8 cellular contexts compared by ENCODE assay signal in the genomic region with DNA sequence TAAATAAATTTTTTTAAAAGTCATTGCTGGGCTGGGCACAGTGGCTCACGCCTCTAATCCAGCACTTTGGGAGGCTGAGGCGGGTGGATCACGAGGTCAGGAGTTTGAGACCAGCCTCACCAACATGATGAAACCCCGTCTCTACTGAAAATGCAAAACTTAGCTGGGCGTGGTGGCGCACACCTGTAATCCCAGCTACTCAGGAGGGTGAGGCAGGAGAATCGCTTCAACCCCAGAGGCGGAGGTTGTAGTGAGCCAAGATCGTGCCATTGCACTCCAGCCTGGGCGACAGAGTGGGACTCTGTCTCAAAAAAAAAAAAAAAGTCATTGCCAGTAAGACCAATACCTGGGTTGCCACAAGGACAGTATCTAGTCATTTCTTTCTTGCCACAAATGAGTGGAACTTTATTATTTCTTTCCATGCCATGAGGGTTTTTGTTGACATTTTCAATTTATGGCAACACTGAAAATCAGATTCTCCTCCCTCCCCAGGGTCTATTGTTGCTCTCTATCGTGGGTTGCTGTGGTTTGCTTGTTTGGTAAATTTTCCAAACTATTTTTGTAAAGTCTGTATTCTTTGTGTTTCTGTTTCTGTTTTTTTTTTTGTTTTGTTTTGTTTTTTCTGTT. TPM values are rescaled to one million over a fixed set of nuclear protein-coding genes. Genes with fewer than 3 reads are reported as not detected.
A peak's percentile ranks its signal among the peaks of the same experiment; 100 is the strongest.
DNase-seq lines count a peak whose midpoint lies in the region; ATAC-seq, FAIRE-seq and TF ChIP-seq lines count a peak whose summit lies in the region.
"Not testable (repeated sequence)": the region's sequence is repeated elsewhere in the genome, so short reads cannot be mapped to it uniquely, and the experiment has no call there.

No MANE protein-coding gene starts in this region.

- not testable (repeated sequence) for H4K20me1 ChIP-seq in GM12878 (ENCODE audit: control insufficient read depth, insufficient read depth)

- H3K36me3 Mint-ChIP-seq in T-helper 2 cell treated with Interferon-gamma antibody and Interleukin-4, amounts not matched to agents 5 μg/mL and 100 μg/mL, for 36 hours (ENCODE audit: low read depth), result peaks cover 13% of the 10 kb centered on the region
- H3K36me3 Mint-ChIP-seq in activated CD4-positive, alpha-beta memory T cell treated with anti-CD3 and anti-CD28 coated beads for 36 hours; activated T-cell treated with anti-CD3 and anti-CD28 coated beads, Interleukin-2, amount 50 U/mL, for 4 hours (ENCODE audit: insufficient read depth); activated T-helper 2 cell treated with anti-CD3 and anti-CD28 coated beads, Interferon-gamma antibody, Interleukin-2, Interleukin-4, amounts not matched to agents 10 μg/mL and 5 μg/mL and 100 μg/mL, durations not matched to agents 14 hours and 24 hours and 36 hours (ENCODE audit: low read depth); stimulated activated memory B cell treated with anti-CD40 and anti-IgM and Interleukin-4, amounts not matched to agents 10 μg/mL and 1 μg/mL and 100 μg/mL, for 72 hours: not testable (repeated sequence)

- TF ChIP-seq POLR2A in GM12878 (IDR thresholded peaks at IDR 0.05; ENCODE audit: low read depth, low read length), result not testable (repeated sequence)

- TF ChIP-seq CTCF in GM12865 (IDR thresholded peaks at IDR 0.05; ENCODE audit: insufficient read depth, low read depth, low read length, missing control alignments); GM12878 (IDR thresholded peaks at IDR 0.05 in 2 of 3, conservative IDR thresholded peaks at IDR 0.05 in 1 of 3; ENCODE audit: control insufficient read depth in 2 of 3, extremely low read depth in 1 of 3, insufficient read depth in 1 of 3, low read depth in 3 of 3, low read length in 3 of 3): not testable (repeated sequence)

- TF ChIP-seq RAD21 in GM12878 (IDR thresholded peaks at IDR 0.05; ENCODE audit: insufficient read depth, low read depth, low read length), result not testable (repeated sequence)

- SMC1A ChIA-PET in GM12878 (lab: Charles Lee; ENCODE audit: uncharacterized antibody, unreplicated experiment), result not testable (repeated sequence)

- not testable (repeated sequence) for H3K4me1 Mint-ChIP-seq in T-helper 2 cell treated with Interferon-gamma antibody and Interleukin-4, amounts not matched to agents 5 μg/mL and 100 μg/mL, for 36 hours (ENCODE audit: low read depth); stimulated activated memory B cell treated with anti-CD40 and anti-IgM and Interleukin-4, amounts not matched to agents 10 μg/mL and 1 μg/mL and 100 μg/mL, for 72 hours
- peaks cover 15% of the 10 kb centered on the region for H3K4me1 Mint-ChIP-seq in activated CD4-positive, alpha-beta memory T cell treated with anti-CD3 and anti-CD28 coated beads for 36 hours (ENCODE audit: low read depth)
- H3K4me1 Mint-ChIP-seq in activated T-cell treated with anti-CD3 and anti-CD28 coated beads, Interleukin-2, amount 50 U/mL, for 4 hours (ENCODE audit: low read depth), result peaks cover 19% of the 10 kb centered on the region
- peaks cover 16% of the 10 kb centered on the region for H3K4me1 Mint-ChIP-seq in activated T-helper 2 cell treated with anti-CD3 and anti-CD28 coated beads, Interferon-gamma antibody, Interleukin-2, Interleukin-4, amounts not matched to agents 10 μg/mL and 5 μg/mL and 100 μg/mL, durations not matched to agents 14 hours and 24 hours and 36 hours (ENCODE audit: low read depth)
- peaks cover 20% of the 10 kb centered on the region for H3K4me1 Mint-ChIP-seq in stimulated activated naive CD8-positive, alpha-beta T cell treated with anti-CD3 and anti-CD28 coated beads, Interleukin-15, amount 100 ng/mL, for 72 hours

- not testable (repeated sequence) for H3K79me2 ChIP-seq in GM12878 (ENCODE audit: control insufficient read depth, insufficient read depth, low read length)

- DNase-seq in GM12865 (ENCODE audit: low read depth), result peak; percentile 59
- not testable (repeated sequence) for DNase-seq in T-helper 2 cell treated with Interferon-gamma antibody and Interleukin-4, amounts not matched to agents 5 μg/mL and 100 μg/mL, for 36 hours (ENCODE audit: low spot score); activated T-cell treated with anti-CD3 and anti-CD28 coated beads, Interleukin-2, amount 50 U/mL, for 4 hours; activated T-helper 2 cell treated with anti-CD3 and anti-CD28 coated beads, Interferon-gamma antibody, Interleukin-2, Interleukin-4, amounts not matched to agents 10 μg/mL and 5 μg/mL and 100 μg/mL, durations not matched to agents 14 hours and 24 hours and 36 hours (ENCODE audit: low spot score); GM12878 (ENCODE audit: low read depth, low spot score); stimulated activated naive CD8-positive, alpha-beta T cell treated with anti-CD3 and anti-CD28 coated beads, Interleukin-15, amount 100 ng/mL, for 72 hours
- DNase-seq in activated CD4-positive, alpha-beta memory T cell treated with anti-CD3 and anti-CD28 coated beads for 36 hours, result peak; percentile 29

- not testable (repeated sequence) for BruUV-seq in GM12878 (replicated peaks; lab: Mats Ljungman, UMichigan)

- 67% methylated on average over 11 of the region's 11 CpGs for WGBS in GM12878 (ENCODE audit: insufficient coverage, insufficient replicate concordance, low lambda C conversion rate, missing lambda C conversion rate)

- not testable (repeated sequence) for H3K4me1 ChIP-seq in GM12878 (ENCODE audit: control insufficient read depth, insufficient read depth, low read length)

- not testable (repeated sequence) for H3K27me3 ChIP-seq in GM12878 (replicated peaks in 1 of 2; ENCODE audit: control insufficient read depth in 2 of 2, insufficient read depth in 2 of 2, low read length in 1 of 2)

- not testable (repeated sequence) for H3K27me3 Mint-ChIP-seq in T-helper 2 cell treated with Interferon-gamma antibody and Interleukin-4, amounts not matched to agents 5 μg/mL and 100 μg/mL, for 36 hours (ENCODE audit: low read depth); activated CD4-positive, alpha-beta memory T cell treated with anti-CD3 and anti-CD28 coated beads for 36 hours; activated T-cell treated with anti-CD3 and anti-CD28 coated beads, Interleukin-2, amount 50 U/mL, for 4 hours (ENCODE audit: low read depth); activated T-helper 2 cell treated with anti-CD3 and anti-CD28 coated beads, Interferon-gamma antibody, Interleukin-2, Interleukin-4, amounts not matched to agents 10 μg/mL and 5 μg/mL and 100 μg/mL, durations not matched to agents 14 hours and 24 hours and 36 hours (ENCODE audit: low read depth); stimulated activated memory B cell treated with anti-CD40 and anti-IgM and Interleukin-4, amounts not matched to agents 10 μg/mL and 1 μg/mL and 100 μg/mL, for 72 hours; stimulated activated naive CD8-positive, alpha-beta T cell treated with anti-CD3 and anti-CD28 coated beads, Interleukin-15, amount 100 ng/mL, for 72 hours

- in situ Hi-C loops in GM12878 (cut with MboI), result loop anchor here (25.0 kb wide), 2 partner anchors 833 to 1208 kb away; no protein-coding TSS in a partner anchor

- FAIRE-seq in GM12878 (lab: Jason Lieb, UNC), result not testable (repeated sequence)

- not testable (repeated sequence) for H3K36me3 ChIP-seq in GM12878 (ENCODE audit: control insufficient read depth in 2 of 2, insufficient read depth in 2 of 2, low read length in 1 of 2)

- not testable (repeated sequence) for H3K27ac ChIP-seq in GM12878 (ENCODE audit: control insufficient read depth, insufficient read depth)

- not testable (repeated sequence) for H2AFZ ChIP-seq in GM12878 (ENCODE audit: control insufficient read depth, low read depth, low read length)

- POLR2A ChIA-PET in activated CD4-positive, alpha-beta memory T cell treated with anti-CD3 and anti-CD28 coated beads for 36 hours (lab: Charles Lee), result not testable (repeated sequence)
- POLR2A ChIA-PET in GM12878 (lab: Charles Lee), result interaction anchor here (0.7 kb wide), 1 partner anchor 25 kb away, joined by 5 read pairs; no protein-coding TSS in a partner anchor

- H3K9me3 ChIP-seq in GM12878 (replicated peaks; ENCODE audit: control insufficient read depth, insufficient read depth, low read length), result not testable (repeated sequence)

- peak; percentile 28 to 35 for ATAC-seq in activated T-cell treated with anti-CD3 and anti-CD28 coated beads, Interleukin-2, amount 50 U/mL, for 4 hours
- ATAC-seq in GM12878, result peak; percentile 61
- peak; percentile 74 for ATAC-seq in stimulated activated memory B cell treated with anti-CD40 and anti-IgM and Interleukin-4, amounts not matched to agents 10 μg/mL and 1 μg/mL and 100 μg/mL, for 72 hours
- peak; percentile 75 for ATAC-seq in stimulated activated naive CD8-positive, alpha-beta T cell treated with anti-CD3 and anti-CD28 coated beads, Interleukin-15, amount 100 ng/mL, for 72 hours

- H3K9me3 Mint-ChIP-seq in T-helper 2 cell treated with Interferon-gamma antibody and Interleukin-4, amounts not matched to agents 5 μg/mL and 100 μg/mL, for 36 hours; activated CD4-positive, alpha-beta memory T cell treated with anti-CD3 and anti-CD28 coated beads for 36 hours; activated T-cell treated with anti-CD3 and anti-CD28 coated beads, Interleukin-2, amount 50 U/mL, for 4 hours; activated T-helper 2 cell treated with anti-CD3 and anti-CD28 coated beads, Interferon-gamma antibody, Interleukin-2, Interleukin-4, amounts not matched to agents 10 μg/mL and 5 μg/mL and 100 μg/mL, durations not matched to agents 14 hours and 24 hours and 36 hours; stimulated activated memory B cell treated with anti-CD40 and anti-IgM and Interleukin-4, amounts not matched to agents 10 μg/mL and 1 μg/mL and 100 μg/mL, for 72 hours: not testable (repeated sequence)
- peaks cover 5 to 13% of the 10 kb centered on the region in 2 donors for H3K9me3 Mint-ChIP-seq in stimulated activated naive CD8-positive, alpha-beta T cell treated with anti-CD3 and anti-CD28 coated beads, Interleukin-15, amount 100 ng/mL, for 72 hours

- H3K27ac Mint-ChIP-seq in T-helper 2 cell treated with Interferon-gamma antibody and Interleukin-4, amounts not matched to agents 5 μg/mL and 100 μg/mL, for 36 hours, result peak overlapping the region; percentile 55
- H3K27ac Mint-ChIP-seq in activated CD4-positive, alpha-beta memory T cell treated with anti-CD3 and anti-CD28 coated beads for 36 hours, result not testable (repeated sequence)
- peak overlapping the region; percentile 89 for H3K27ac Mint-ChIP-seq in activated T-helper 2 cell treated with anti-CD3 and anti-CD28 coated beads, Interferon-gamma antibody, Interleukin-2, Interleukin-4, amounts not matched to agents 10 μg/mL and 5 μg/mL and 100 μg/mL, durations not matched to agents 14 hours and 24 hours and 36 hours
- H3K27ac Mint-ChIP-seq in stimulated activated memory B cell treated with anti-CD40 and anti-IgM and Interleukin-4, amounts not matched to agents 10 μg/mL and 1 μg/mL and 100 μg/mL, for 72 hours, result peak overlapping the region; percentile 47
- peak overlapping the region; percentile 16 to 80 for H3K27ac Mint-ChIP-seq in stimulated activated naive CD8-positive, alpha-beta T cell treated with anti-CD3 and anti-CD28 coated beads, Interleukin-15, amount 100 ng/mL, for 72 hours

- CTCF ChIA-PET in activated CD4-positive, alpha-beta memory T cell treated with anti-CD3 and anti-CD28 coated beads for 36 hours (lab: Charles Lee), result interaction anchor here (1.1 kb wide), 1 partner anchor 31 kb away, joined by 4 read pairs; a partner anchor contains a TSS
- CTCF ChIA-PET in GM12878 (lab: Yijun Ruan, JAX), result interaction anchor here (1.4 kb wide), 1 partner anchor 14 kb away, joined by 4 read pairs; no protein-coding TSS in a partner anchor

- H3K9ac ChIP-seq in GM12878 (ENCODE audit: control insufficient read depth, insufficient read depth, low read length), result not testable (repeated sequence)

- intact Hi-C loops in activated CD4-positive, alpha-beta memory T cell treated with anti-CD3 and anti-CD28 coated beads for 36 hours (cut with micrococcal nuclease); GM12878 (cut with micrococcal nuclease; ENCODE audit: unreplicated experiment): not testable (repeated sequence)
- intact Hi-C loops in activated T-helper 2 cell treated with anti-CD3 and anti-CD28 coated beads, Interferon-gamma antibody, Interleukin-2, Interleukin-4, amounts not matched to agents 10 μg/mL and 5 μg/mL and 100 μg/mL, durations not matched to agents 14 hours and 24 hours and 36 hours (cut with micrococcal nuclease), result loop anchor here (2.0 kb wide), 1 partner anchor 16 kb away; no protein-coding TSS in a partner anchor

- not testable (repeated sequence) for H3K4me3 ChIP-seq in GM12865 (ENCODE audit: low read depth, low read length); GM12878

- not testable (repeated sequence) for H3K4me3 Mint-ChIP-seq in T-helper 2 cell treated with Interferon-gamma antibody and Interleukin-4, amounts not matched to agents 5 μg/mL and 100 μg/mL, for 36 hours; activated CD4-positive, alpha-beta memory T cell treated with anti-CD3 and anti-CD28 coated beads for 36 hours; activated T-cell treated with anti-CD3 and anti-CD28 coated beads, Interleukin-2, amount 50 U/mL, for 4 hours; stimulated activated memory B cell treated with anti-CD40 and anti-IgM and Interleukin-4, amounts not matched to agents 10 μg/mL and 1 μg/mL and 100 μg/mL, for 72 hours
- H3K4me3 Mint-ChIP-seq in activated T-helper 2 cell treated with anti-CD3 and anti-CD28 coated beads, Interferon-gamma antibody, Interleukin-2, Interleukin-4, amounts not matched to agents 10 μg/mL and 5 μg/mL and 100 μg/mL, durations not matched to agents 14 hours and 24 hours and 36 hours (ENCODE audit: low read depth), result peak overlapping the region; percentile 11
- H3K4me3 Mint-ChIP-seq in stimulated activated naive CD8-positive, alpha-beta T cell treated with anti-CD3 and anti-CD28 coated beads, Interleukin-15, amount 100 ng/mL, for 72 hours, result peak overlapping the region in 1 of 2 donors; percentile 51

- not testable (repeated sequence) for H3K4me2 ChIP-seq in GM12878 (ENCODE audit: control insufficient read depth, insufficient read depth)

- TF ChIP-seq EP300 in GM12878 (IDR thresholded peaks at IDR 0.05; ENCODE audit: borderline replicate concordance in 1 of 2, control insufficient read depth in 1 of 2, low read depth in 2 of 2, low read length in 2 of 2), result not testable (repeated sequence)

- RAD21 ChIA-PET in GM12878 (lab: Charles Lee; ENCODE audit: unreplicated experiment), result not testable (repeated sequence)

RNA-seq across cellular contexts. Expression of a gene that starts 19.7 kb away (rescaled TPM):
- total RNA-seq in activated CD4-positive, alpha-beta memory T cell treated with anti-CD3 and anti-CD28 coated beads for 36 hours, result 1,000 to 10,000 TPM; 2,060 to 2,087 TPM
- total RNA-seq in activated T-cell treated with anti-CD3 and anti-CD28 coated beads, Interleukin-2, amount 50 U/mL, for 4 hours, result 1,000 to 10,000 TPM; 1,663 to 1,788 (median 1,766) TPM
- 1,903 and 1,963 TPM in 2 replicates for total RNA-seq in activated T-helper 2 cell treated with anti-CD3 and anti-CD28 coated beads, Interferon-gamma antibody, Interleukin-2, Interleukin-4, amounts not matched to agents 10 μg/mL and 5 μg/mL and 100 μg/mL, durations not matched to agents 14 hours and 24 hours and 36 hours
- total RNA-seq in GM12878 (2013; cell fraction: nucleolus; rRNA removed), result 436 and 466 TPM in 2 replicates
- 2,382 and 2,699 TPM in 2 replicates for total RNA-seq in GM12878 (2014; rRNA removed)
- 3,837 and 4,067 TPM in 2 replicates for total RNA-seq in GM12878 (2014; rRNA removed; fragmentation: Illumina TruSeq; extraction: Trizol)
- 2,387 and 2,491 TPM in 2 replicates for total RNA-seq in GM12878 (2021)
- 25,879 TPM for polyA plus RNA-seq in GM12878 (2011; ENCODE audit: low read depth)
- 6,408 and 6,567 TPM in 2 replicates for polyA plus RNA-seq in GM12878 (2011; rRNA removed)
- 6,382 and 6,408 TPM in 2 replicates for polyA plus RNA-seq in GM12878 (2011; cell fraction: cytosol; rRNA removed)
- polyA plus RNA-seq in GM12878 (2011; cell fraction: nucleus; rRNA removed), result 1,845 and 1,986 TPM in 2 replicates
- 6,609 and 6,771 TPM in 2 replicates for polyA plus RNA-seq in GM12878 (2012)
- polyA plus RNA-seq in GM12878 (2014; fragmentation: Illumina TruSeq; extraction: Trizol), result 5,078 and 7,979 TPM in 2 replicates
- polyA plus RNA-seq in GM12878 (2014; fragmentation: Nextera tagmentation; extraction: Ambion mirVana), result 1,000 to 10,000 TPM; 2,843 to 3,155 TPM
- polyA plus RNA-seq in GM12878 (2014; rRNA removed), result 5,701 and 5,848 TPM in 2 replicates
- polyA plus RNA-seq in GM12878 (2016; fragmentation: Nextera tagmentation; extraction: Ambion mirVana), result 1,000 to 10,000 TPM; 1,566 to 1,602 TPM
- polyA minus RNA-seq in GM12878 (2011; rRNA and poly(A)+ RNA removed), result 1,460 and 2,424 TPM in 2 replicates
- 279 and 295 TPM in 2 replicates for polyA minus RNA-seq in GM12878 (2011; cell fraction: cytosol; rRNA and poly(A)+ RNA removed)
- 116 and 153 TPM in 2 replicates for polyA minus RNA-seq in GM12878 (2011; cell fraction: nucleus; rRNA and poly(A)+ RNA removed)

RNA-seq across cellular contexts. Expression of a gene that starts 30.9 kb away (rescaled TPM):
- total RNA-seq in activated CD4-positive, alpha-beta memory T cell treated with anti-CD3 and anti-CD28 coated beads for 36 hours, result 100 to 1,000 TPM; 110 to 125 TPM
- 10 to 100 TPM; 49.1 to 60.6 (median 51.9) TPM for total RNA-seq in activated T-cell treated with anti-CD3 and anti-CD28 coated beads, Interleukin-2, amount 50 U/mL, for 4 hours
- 112 TPM in 2 replicates for total RNA-seq in activated T-helper 2 cell treated with anti-CD3 and anti-CD28 coated beads, Interferon-gamma antibody, Interleukin-2, Interleukin-4, amounts not matched to agents 10 μg/mL and 5 μg/mL and 100 μg/mL, durations not matched to agents 14 hours and 24 hours and 36 hours
- 152 and 163 TPM in 2 replicates for total RNA-seq in GM12878 (2013; cell fraction: nucleolus; rRNA removed)
- total RNA-seq in GM12878 (2014; rRNA removed) (174 and 216 TPM in 2 replicates), GM12878 (2014; rRNA removed; fragmentation: Illumina TruSeq; extraction: Trizol) (127 and 130 TPM in 2 replicates), GM12878 (2021) (99.3 and 107 TPM in 2 replicates)
- 61.9 TPM for polyA plus RNA-seq in GM12878 (2011; ENCODE audit: low read depth)
- polyA plus RNA-seq in GM12878 (2011; rRNA removed) (269 and 375 TPM in 2 replicates), GM12878 (2014; fragmentation: Illumina TruSeq; extraction: Trizol) (154 and 197 TPM in 2 replicates), GM12878 (2014; fragmentation: Nextera tagmentation; extraction: Ambion mirVana) (100 to 1,000 TPM; 219 to 334 TPM), GM12878 (2014; rRNA removed) (106 and 110 TPM in 2 replicates), GM12878 (2016; fragmentation: Nextera tagmentation; extraction: Ambion mirVana) (100 to 1,000 TPM; 263 to 264 TPM)
- 117 and 194 TPM in 2 replicates for polyA plus RNA-seq in GM12878 (2011; cell fraction: cytosol; rRNA removed)
- 61.4 and 63.5 TPM in 2 replicates for polyA plus RNA-seq in GM12878 (2011; cell fraction: nucleus; rRNA removed)
- polyA plus RNA-seq in GM12878 (2012), result 88.8 and 115 TPM in 2 replicates
- 200 and 263 TPM in 2 replicates for polyA minus RNA-seq in GM12878 (2011; rRNA and poly(A)+ RNA removed)
- polyA minus RNA-seq in GM12878 (2011; cell fraction: cytosol; rRNA and poly(A)+ RNA removed), result 86.3 and 90.9 TPM in 2 replicates
- 32.9 and 43.9 TPM in 2 replicates for polyA minus RNA-seq in GM12878 (2011; cell fraction: nucleus; rRNA and poly(A)+ RNA removed)
